Comparison of ENCODE assay signal across 1 cellular context in the genomic region with DNA sequence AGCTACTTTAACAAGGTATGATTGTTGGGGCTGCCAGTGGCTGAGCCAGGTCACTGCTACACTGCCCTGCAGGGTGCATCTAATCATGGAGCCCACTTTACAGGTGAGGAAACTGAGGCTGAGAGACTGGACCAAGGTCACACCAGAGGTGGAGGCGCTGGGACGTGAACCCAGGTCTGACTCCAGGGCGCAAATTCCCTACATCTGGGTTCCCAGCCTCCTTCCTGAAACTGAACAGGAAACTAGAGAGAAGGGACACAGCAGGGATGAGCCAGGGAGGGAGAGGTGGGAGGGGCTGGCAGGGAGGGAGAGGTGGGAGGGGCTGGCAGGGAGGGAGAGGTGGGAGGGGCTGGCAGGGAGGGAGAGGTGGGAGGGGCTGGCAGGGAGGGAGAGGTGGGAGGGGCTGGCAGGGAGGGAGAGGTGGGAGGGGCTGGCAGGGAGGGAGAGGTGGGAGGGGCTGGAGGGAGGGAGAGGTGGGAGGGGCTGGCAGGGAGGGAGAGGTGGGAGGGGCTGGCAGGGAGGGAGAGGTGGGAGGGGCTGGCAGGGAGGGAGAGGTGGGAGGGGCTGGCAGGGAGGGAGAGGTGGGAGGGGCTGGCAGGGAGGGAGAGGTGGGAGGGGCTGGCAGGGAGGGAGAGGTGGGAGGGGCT.
TF ChIP-seq lines count a peak whose summit lies in the region.

No MANE protein-coding gene starts in this region.

TF ChIP-seq in H1, 55 proteins besides CTCF, POLR2A, EP300 and RAD21:
- TF ChIP-seq TAF1 (IDR thresholded peaks at IDR 0.05; ENCODE audit: low read depth, low read length) = 0 out of 2 replicates have a peak, but pooled peaks have one; percentile 18
